Comparison of ENCODE assay signal across 1 cellular context in genomic region chr4:81442479-81443085, GRCh38.
TF ChIP-seq lines count a peak whose summit lies in the region.

No MANE protein-coding gene starts in this region.

TF ChIP-seq in K562, 482 proteins besides CTCF, POLR2A, EP300 and RAD21 (continued from another document):
- TF ChIP-seq ZNF407 (IDR thresholded peaks at IDR 0.05; ENCODE audit: low read depth) (no peak), FOSL1 (tag; conservative IDR thresholded peaks at IDR 0.05) (0 out of 2 replicates have a peak, but pooled peaks have one; percentile 15)
